Comparison of ENCODE assay signal across 11 cellular contexts in genomic region chr16:56946767-56947603, GRCh38. TPM values are rescaled to one million over a fixed set of nuclear protein-coding genes. Genes with fewer than 3 reads are reported as not detected.
DNase-seq lines count a peak whose midpoint lies in the region; ATAC-seq and TF ChIP-seq lines count a peak whose summit lies in the region.
"Had no signal": no experiment of that assay in that cellular context is flagged by ENCODE, and none has a peak within 500 bp of the region (broad histone marks: within the 10 kb centered on the region; RNA-seq: fewer than 3 reads in every experiment).

No MANE protein-coding gene starts in this region.

- DNase-seq in CD14-positive monocyte (ENCODE audit: low spot score) (no peak), colonic mucosa (no peak), mammary epithelial cell (no peak), 8988T (no peak)
- no peak for DNase-seq in naive thymus-derived CD4-positive, alpha-beta T cell
- DNase-seq: NCI-H446 had no signal

- WGBS in mammary epithelial cell (ENCODE audit: low coverage, missing lambda C conversion rate) = 95% methylated on average over 9 of the region's 10 CpGs

- peak; percentile 31 for TF ChIP-seq POLR2A in GM15510 (IDR thresholded peaks at IDR 0.05; ENCODE audit: borderline replicate concordance, extremely low read depth, insufficient read length)

- in situ Hi-C loops in mammary epithelial cell (cut with MboI; ENCODE audit: low sequenced_read_pairs in 2 of 2) = no loop called here

- H3K4me3 Mint-ChIP-seq in CD14-positive monocyte = no peak overlapping the region
- no peak overlapping the region for H3K4me3 Mint-ChIP-seq in activated T-helper 17 cell treated with anti-CD3 and anti-CD28 coated beads, Interleukin-2, amount 50 U/mL, for 72 hours
- H3K4me3 Mint-ChIP-seq in naive thymus-derived CD4-positive, alpha-beta T cell = no peak overlapping the region

- H3K4me1 Mint-ChIP-seq in CD14-positive monocyte = peaks cover 26% of the 10 kb centered on the region
- H3K4me1 Mint-ChIP-seq in activated T-helper 17 cell treated with anti-CD3 and anti-CD28 coated beads, Interleukin-2, amount 50 U/mL, for 72 hours = peaks cover 39% of the 10 kb centered on the region
- peaks cover 0 to 41% (median 7%) of the 10 kb centered on the region in 7 donors for H3K4me1 Mint-ChIP-seq in naive thymus-derived CD4-positive, alpha-beta T cell

- no TSS peak for BruUV-seq in mammary epithelial cell (replicated peaks; lab: Mats Ljungman, UMichigan)

- H3K27me3 Mint-ChIP-seq in CD14-positive monocyte (ENCODE audit: low read depth in 3 of 3) = peaks cover 0 to 5% (median 2%) of the 10 kb centered on the region in 3 donors
- no peaks in the 10 kb centered on the region for H3K27me3 Mint-ChIP-seq in activated T-helper 17 cell treated with anti-CD3 and anti-CD28 coated beads, Interleukin-2, amount 50 U/mL, for 72 hours
- H3K27me3 Mint-ChIP-seq in naive thymus-derived CD4-positive, alpha-beta T cell = no peaks in the 10 kb centered on the region

- no peak overlapping the region for H2AFZ ChIP-seq in mammary epithelial cell (ENCODE audit: low read depth, low read length)

- CTCF ChIA-PET in naive thymus-derived CD4-positive, alpha-beta T cell (lab: Charles Lee) = interaction anchor here (0.6 kb wide), 2 partner anchors 25 to 210 kb away, joined by 3 to 5 read pairs; no protein-coding TSS in a partner anchor
- CTCF ChIA-PET in mammary epithelial cell (lab: Charles Lee; ENCODE audit: low non-redundant PET) = interaction anchor here (0.6 kb wide), 1 partner anchor 78 kb away, joined by 5 read pairs; no protein-coding TSS in a partner anchor

- no peak overlapping the region for H3K9ac ChIP-seq in colonic mucosa (ENCODE audit: low read depth in 2 of 2, low read length in 2 of 2)
- no peak overlapping the region for H3K9ac ChIP-seq in mammary epithelial cell (ENCODE audit: insufficient read depth, low read length)

- H3K27ac ChIP-seq in naive thymus-derived CD4-positive, alpha-beta T cell (ENCODE audit: low read depth, low read length) = no peak overlapping the region
- H3K27ac ChIP-seq in colonic mucosa (no peak overlapping the region), mammary epithelial cell (ENCODE audit: insufficient read depth, low read depth, low read length) (no peak overlapping the region)

- peak overlapping the region in 6 of 7 donors; percentile 33 to 86 (median 69) for H3K27ac Mint-ChIP-seq in CD14-positive monocyte
- H3K27ac Mint-ChIP-seq in activated T-helper 17 cell treated with anti-CD3 and anti-CD28 coated beads, Interleukin-2, amount 50 U/mL, for 72 hours = peak overlapping the region; percentile 57
- peak overlapping the region in 6 of 9 donors; percentile 18 to 76 (median 62) for H3K27ac Mint-ChIP-seq in naive thymus-derived CD4-positive, alpha-beta T cell

- no peaks in the 10 kb centered on the region for H4K20me1 ChIP-seq in mammary epithelial cell (ENCODE audit: insufficient read depth, low read length)

- no peak for ATAC-seq in activated T-helper 17 cell treated with anti-CD3 and anti-CD28 coated beads, Interleukin-2, amount 50 U/mL, for 72 hours (replicated peaks)
- ATAC-seq in naive thymus-derived CD4-positive, alpha-beta T cell = no peak
- no peak for ATAC-seq in GM18873 (IDR thresholded peaks at IDR 0.05; ENCODE audit: low FRiP score, unreplicated experiment)

- no peaks in the 10 kb centered on the region for H3K27me3 ChIP-seq in naive thymus-derived CD4-positive, alpha-beta T cell (ENCODE audit: control insufficient read depth in 2 of 2, insufficient read depth in 2 of 2, low read length in 2 of 2)
- H3K27me3 ChIP-seq in colonic mucosa (no peaks in the 10 kb centered on the region), mammary epithelial cell (ENCODE audit: insufficient read depth, low read length) (no peaks in the 10 kb centered on the region)

- no peak overlapping the region for H3K4me2 ChIP-seq in mammary epithelial cell (ENCODE audit: insufficient read depth, low read depth, low read length)

- no peaks in the 10 kb centered on the region for H3K9me3 ChIP-seq in naive thymus-derived CD4-positive, alpha-beta T cell (ENCODE audit: control insufficient read depth in 2 of 3, low read length in 3 of 3)
- no peaks in the 10 kb centered on the region for H3K9me3 ChIP-seq in colonic mucosa
- no peaks in the 10 kb centered on the region for H3K9me3 ChIP-seq in mammary epithelial cell (replicated peaks; ENCODE audit: insufficient read depth, low read length)

- TF ChIP-seq CTCF in CD14-positive monocyte (IDR thresholded peaks at IDR 0.05) = no peak
- TF ChIP-seq CTCF in colonic mucosa (IDR thresholded peaks at IDR 0.05) = no peak
- no peak for TF ChIP-seq CTCF in mammary epithelial cell (conservative IDR thresholded peaks at IDR 0.05 in 1 of 2, IDR thresholded peaks at IDR 0.05 in 1 of 2; ENCODE audit: extremely low read depth in 1 of 2, insufficient read depth in 1 of 2, low read depth in 1 of 2, low read length in 2 of 2)

- H3K36me3 Mint-ChIP-seq in CD14-positive monocyte = peaks cover 45 to 59% of the 10 kb centered on the region in 2 donors
- peaks cover 56% of the 10 kb centered on the region for H3K36me3 Mint-ChIP-seq in activated T-helper 17 cell treated with anti-CD3 and anti-CD28 coated beads, Interleukin-2, amount 50 U/mL, for 72 hours (ENCODE audit: low read depth)
- H3K36me3 Mint-ChIP-seq in naive thymus-derived CD4-positive, alpha-beta T cell = peaks cover 0 to 23% (median 10%) of the 10 kb centered on the region in 5 donors

- H3K4me1 ChIP-seq in naive thymus-derived CD4-positive, alpha-beta T cell (ENCODE audit: control insufficient read depth in 2 of 2, insufficient read depth in 2 of 2, low read length in 2 of 2) = no peaks in the 10 kb centered on the region
- H3K4me1 ChIP-seq in colonic mucosa (no peaks in the 10 kb centered on the region), mammary epithelial cell (ENCODE audit: insufficient read depth, low read length) (peaks cover 3% of the 10 kb centered on the region)

- H3K79me2 ChIP-seq in mammary epithelial cell (ENCODE audit: insufficient read depth, low read length) = peaks cover 2% of the 10 kb centered on the region

- dilution Hi-C loops in mammary epithelial cell (cut with HindIII; ENCODE audit: low sequenced_read_pairs) = no loop called here

- H3K4me3 ChIP-seq in naive thymus-derived CD4-positive, alpha-beta T cell (ENCODE audit: low read length) = no peak overlapping the region
- H3K4me3 ChIP-seq in colonic mucosa (no peak overlapping the region), mammary epithelial cell (replicated peaks in 1 of 3; ENCODE audit: insufficient read depth in 1 of 3, low read depth in 2 of 3, low read length in 3 of 3) (no peak overlapping the region)

- POLR2A ChIA-PET in naive thymus-derived CD4-positive, alpha-beta T cell (lab: Charles Lee) = interaction anchor here (0.6 to 5.9 kb wide), 3 partner anchors 8 to 18 kb away, joined by 3 to 32 read pairs (median 3); partner anchors contain the start of gene HERPUD1

- intact Hi-C loops in CD14-positive monocyte (cut with micrococcal nuclease) = no loop called here
- intact Hi-C loops in naive thymus-derived CD4-positive, alpha-beta T cell (cut with micrococcal nuclease) = no loop called here
- intact Hi-C loops in colonic mucosa (cut with DNase I) = no loop called here
- intact Hi-C loops in mammary epithelial cell (cut with micrococcal nuclease) = no loop called here

- peaks cover 12 to 36% (median 18%) of the 10 kb centered on the region in 3 experiments for H3K36me3 ChIP-seq in naive thymus-derived CD4-positive, alpha-beta T cell (ENCODE audit: control insufficient read depth in 2 of 3, insufficient read depth in 3 of 3, low read length in 3 of 3)
- H3K36me3 ChIP-seq in colonic mucosa (peaks cover 18% of the 10 kb centered on the region), mammary epithelial cell (ENCODE audit: insufficient read depth, low read length) (peaks cover 34% of the 10 kb centered on the region)

- H3K9me3 Mint-ChIP-seq in CD14-positive monocyte = no peaks in the 10 kb centered on the region
- no peaks in the 10 kb centered on the region for H3K9me3 Mint-ChIP-seq in activated T-helper 17 cell treated with anti-CD3 and anti-CD28 coated beads, Interleukin-2, amount 50 U/mL, for 72 hours
- no peaks in the 10 kb centered on the region for H3K9me3 Mint-ChIP-seq in naive thymus-derived CD4-positive, alpha-beta T cell

RNA-seq across cellular contexts. Expression of gene CETP, which starts 14.8 kb away (rescaled TPM):
- polyA plus RNA-seq in CD14-positive monocyte = 1 to 10 TPM; 1.3 to 2.1 TPM
- not detected for total RNA-seq in activated T-helper 17 cell treated with anti-CD3 and anti-CD28 coated beads, Interleukin-2, amount 50 U/mL, for 72 hours
- total RNA-seq in naive thymus-derived CD4-positive, alpha-beta T cell = not detected
- polyA plus RNA-seq in naive thymus-derived CD4-positive, alpha-beta T cell = under 1 TPM; 0.17 to 0.25 TPM
- total RNA-seq in colonic mucosa = not detected
- not detected for total RNA-seq in mammary epithelial cell
- polyA plus RNA-seq in mammary epithelial cell = not detected
- polyA minus RNA-seq in mammary epithelial cell = not detected
- total RNA-seq: fibroblast of lung had no signal
- polyA plus RNA-seq: keratinocyte had no signal

RNA-seq across cellular contexts. Expression of gene HERPUD1, which starts 15.0 kb away (rescaled TPM):
- polyA plus RNA-seq in CD14-positive monocyte (100 to 1,000 TPM; 179 to 186 TPM), mammary epithelial cell (131 TPM)
- 100 to 1,000 TPM; 162 to 186 TPM for total RNA-seq in activated T-helper 17 cell treated with anti-CD3 and anti-CD28 coated beads, Interleukin-2, amount 50 U/mL, for 72 hours
- total RNA-seq in naive thymus-derived CD4-positive, alpha-beta T cell = 100 to 1,000 TPM; 102 to 226 (median 131) TPM
- polyA plus RNA-seq in naive thymus-derived CD4-positive, alpha-beta T cell = 10 to 100 TPM; 42.0 to 61.8 TPM
- total RNA-seq in colonic mucosa (100 to 1,000 TPM; 130 to 194 TPM), mammary epithelial cell (100 to 1,000 TPM; 166 to 239 TPM)
- polyA minus RNA-seq in mammary epithelial cell = 238 TPM

RNA-seq across cellular contexts. Expression of gene NLRC5, which starts 42.4 kb away (rescaled TPM):
- polyA plus RNA-seq in CD14-positive monocyte (10 to 100 TPM; 10.3 to 21.6 TPM), mammary epithelial cell (2.8 TPM)
- total RNA-seq in activated T-helper 17 cell treated with anti-CD3 and anti-CD28 coated beads, Interleukin-2, amount 50 U/mL, for 72 hours = 100 to 1,000 TPM; 182 to 219 TPM
- total RNA-seq in naive thymus-derived CD4-positive, alpha-beta T cell = 100 to 1,000 TPM; 380 to 615 (median 394) TPM
- polyA plus RNA-seq in naive thymus-derived CD4-positive, alpha-beta T cell = 100 to 1,000 TPM in 1 of 2 donors, 10 to 100 TPM in 1; 76.0 to 122 TPM
- total RNA-seq in colonic mucosa (10 to 100 TPM; 78.1 to 79.7 TPM), mammary epithelial cell (10 to 100 TPM in 1 of 2 donors, 1 to 10 TPM in 1; 2.7 to 10.2 TPM)
- 12.4 TPM for polyA minus RNA-seq in mammary epithelial cell

Comparison
In these comparisons a context has a peak if more than half of its experiments do, and no peak if none do; other contexts are left out.
1. RNA of gene NLRC5, which starts 42.4 kb away (total RNA-seq): 380 to 615 TPM in naive thymus-derived CD4-positive, alpha-beta T cell, 182 to 219 TPM in activated T-helper 17 cell treated with anti-CD3 and anti-CD28 coated beads, Interleukin-2, amount 50 U/mL, for 72 hours and 78.1 to 79.7 TPM in colonic mucosa; 2.7 to 10.2 TPM in mammary epithelial cell; every median in the first group is over 4 times any median in the second.
2. Peak in every context shown above with its lines, with median percentiles within 50 percentile points of each other: H3K27ac Mint-ChIP-seq.